In genomic region chr17:13665872-13666635, GRCh38 we compare ENCODE assay signal across 36 cellular contexts.
"Had no signal": no experiment of that assay in that cellular context is flagged by ENCODE, and none has a peak within 500 bp of the region (broad histone marks: within the 10 kb centered on the region; RNA-seq: fewer than 3 reads in every experiment).

No MANE protein-coding gene starts in this region.

- H3K27me3 Mint-ChIP-seq: activated CD8-positive, alpha-beta T cell treated with anti-CD3 and anti-CD28 coated beads for 36 hours had no signal

- DNase-seq: activated B cell treated with CpG ODN at 0.5 μM for 24 hours; activated CD4-positive, alpha-beta memory T cell treated with anti-CD3 and anti-CD28 coated beads for 36 hours; activated CD4-positive, alpha-beta T cell treated with anti-CD3 and anti-CD28 coated beads for 4 hours; activated CD4-positive, alpha-beta T cell treated with anti-CD3 and anti-CD28 coated beads, Interleukin-2, amount 10 ng/mL, durations not matched to agents 24 days and 14 days; activated CD4-positive, alpha-beta T cell treated with anti-CD3 and anti-CD28 coated beads, Interleukin-2, amount 50 U/mL, for 1 hour; activated CD4-positive, alpha-beta T cell treated with anti-CD3 and anti-CD28 coated beads, Interleukin-2, amount 50 U/mL, for 4 hours; activated CD4-positive, CD25-positive, alpha-beta regulatory T cell treated with anti-CD3 and anti-CD28 coated beads, Interleukin-2, amount 50 U/mL, for 72 hours; activated CD8-positive, alpha-beta memory T cell treated with anti-CD3 and anti-CD28 coated beads, Interleukin-2, amount 50 U/mL, for 4 hours; activated CD8-positive, alpha-beta T cell treated with anti-CD3 and anti-CD28 coated beads for 36 hours; activated effector memory CD4-positive, alpha-beta T cell treated with anti-CD3 and anti-CD28 coated beads, Interleukin-2, amount 50 U/mL, for 16 hours; activated gamma-delta T cell treated with Interleukin-2 at 50 U/mL for 16 hours; activated naive CD4-positive, alpha-beta T cell; activated naive CD4-positive, alpha-beta T cell treated with anti-CD3 and anti-CD28 coated beads for 36 hours; activated naive CD4-positive, alpha-beta T cell treated with anti-CD3 and anti-CD28 coated beads, Interleukin-2, amount 50 U/mL, for 16 hours; activated naive CD8-positive, alpha-beta T cell treated with anti-CD3 and anti-CD28 coated beads for 36 hours; activated T-cell treated with anti-CD3 and anti-CD28 coated beads for 4 hours; activated T-cell treated with anti-CD3 and anti-CD28 coated beads, Interleukin-2, amount 50 U/mL, for 1 hour; activated T-cell treated with anti-CD3 and anti-CD28 coated beads, Interleukin-2, amount 50 U/mL, for 4 hours; activated T-cell treated with anti-CD3 and anti-CD28 coated beads, Interleukin-2, amount 50 U/mL, for 72 hours; adrenal gland; amniotic stem cell; aorta; body of pancreas; brain microvascular endothelial cell; central memory CD4-positive, alpha-beta T cell; T-helper 2 cell; T-helper 9 cell had no signal

- FAIRE-seq: astrocyte, TTC549 had no signal

- H3K4me1 ChIP-seq: adrenal gland, body of pancreas, breast epithelium had no signal

- H3K36me3 Mint-ChIP-seq: activated naive CD8-positive, alpha-beta T cell treated with anti-CD3 and anti-CD28 coated beads for 36 hours had no signal

- ATAC-seq: activated CD8-positive, alpha-beta T cell treated with anti-CD3 and anti-CD28 coated beads for 36 hours; activated naive CD4-positive, alpha-beta T cell treated with anti-CD3 and anti-CD28 coated beads, Interleukin-2, amount 50 U/mL, for 72 hours; activated T-cell treated with anti-CD3 and anti-CD28 coated beads, Interleukin-2, amount 50 U/mL, for 4 hours; activated T-cell treated with anti-CD3 and anti-CD28 coated beads, Interleukin-2, amount 50 U/mL, for 72 hours; activated T-helper 17 cell treated with anti-CD3 and anti-CD28 coated beads, Interleukin-2, amount 50 U/mL, for 72 hours; body of pancreas had no signal

- H3K9me3 ChIP-seq: adrenal gland had no signal

- H3K4me1 Mint-ChIP-seq: activated B cell treated with CpG ODN at 0.5 μM for 24 hours; activated CD4-positive, alpha-beta T cell treated with anti-CD3 and anti-CD28 coated beads, Interleukin-2, amount 10 ng/mL, durations not matched to agents 24 days and 14 days; activated naive CD8-positive, alpha-beta T cell treated with anti-CD3 and anti-CD28 coated beads for 36 hours had no signal

- H3K4me3 ChIP-seq: adrenal gland, body of pancreas, breast epithelium had no signal

- H3K4me3 Mint-ChIP-seq: activated B cell treated with CpG ODN at 0.5 μM for 24 hours; activated CD4-positive, alpha-beta memory T cell treated with anti-CD3 and anti-CD28 coated beads for 36 hours; activated CD4-positive, alpha-beta T cell treated with anti-CD3 and anti-CD28 coated beads, Interleukin-2, amount 10 ng/mL, durations not matched to agents 24 days and 14 days; activated CD8-positive, alpha-beta T cell treated with anti-CD3 and anti-CD28 coated beads for 36 hours; activated naive CD4-positive, alpha-beta T cell treated with anti-CD3 and anti-CD28 coated beads for 36 hours; activated naive CD8-positive, alpha-beta T cell treated with anti-CD3 and anti-CD28 coated beads for 36 hours; activated T-cell treated with anti-CD3 and anti-CD28 coated beads, Interleukin-2, amount 50 U/mL, for 4 hours; activated T-cell treated with anti-CD3 and anti-CD28 coated beads, Interleukin-2, amount 50 U/mL, for 72 hours; activated T-helper 1 cell treated with anti-CD3 and anti-CD28 coated beads, Interleukin-12 subunit alpha, Interleukin-12 subunit beta, Interleukin-2, Interleukin-4 antibody, amounts not matched to agents 30 ng/mL and 10 ng/mL and 1 ng/mL, durations not matched to agents 14 hours and 24 hours and 36 hours; activated T-helper 17 cell treated with anti-CD3 and anti-CD28 coated beads, Interleukin-2, amount 50 U/mL, for 72 hours; T-helper 1 cell treated with Interleukin-12 subunit alpha and Interleukin-12 subunit beta and Interleukin-4 antibody, amounts not matched to agents 30 μg/mL and 1 μg/mL, for 36 hours; T-helper 2 cell treated with Interferon-gamma antibody and Interleukin-4, amounts not matched to agents 5 μg/mL and 100 μg/mL, for 36 hours had no signal

- H3K36me3 ChIP-seq: adrenal gland, brain microvascular endothelial cell, breast epithelium had no signal

- H3K27me3 ChIP-seq: adrenal gland, body of pancreas, brain microvascular endothelial cell, breast epithelium had no signal

- H3K27ac Mint-ChIP-seq: activated B cell treated with CpG ODN at 0.5 μM for 24 hours; activated CD4-positive, alpha-beta memory T cell treated with anti-CD3 and anti-CD28 coated beads for 36 hours; activated CD4-positive, alpha-beta T cell treated with anti-CD3 and anti-CD28 coated beads, Interleukin-2, amount 10 ng/mL, durations not matched to agents 24 days and 14 days; activated CD8-positive, alpha-beta T cell treated with anti-CD3 and anti-CD28 coated beads for 36 hours; activated naive CD4-positive, alpha-beta T cell treated with anti-CD3 and anti-CD28 coated beads for 36 hours; activated naive CD4-positive, alpha-beta T cell treated with anti-CD3 and anti-CD28 coated beads, Interleukin-2, amount 50 U/mL, for 72 hours; activated naive CD8-positive, alpha-beta T cell treated with anti-CD3 and anti-CD28 coated beads for 36 hours; activated T-cell treated with anti-CD3 and anti-CD28 coated beads, Interleukin-2, amount 50 U/mL, for 72 hours; activated T-helper 1 cell treated with anti-CD3 and anti-CD28 coated beads, Interleukin-12 subunit alpha, Interleukin-12 subunit beta, Interleukin-2, Interleukin-4 antibody, amounts not matched to agents 30 ng/mL and 10 ng/mL and 1 ng/mL, durations not matched to agents 14 hours and 24 hours and 36 hours; activated T-helper 17 cell treated with anti-CD3 and anti-CD28 coated beads, Interleukin-2, amount 50 U/mL, for 72 hours; T-helper 1 cell treated with Interleukin-12 subunit alpha and Interleukin-12 subunit beta and Interleukin-4 antibody, amounts not matched to agents 30 μg/mL and 1 μg/mL, for 36 hours; T-helper 2 cell treated with Interferon-gamma antibody and Interleukin-4, amounts not matched to agents 5 μg/mL and 100 μg/mL, for 36 hours had no signal

- H3K27ac ChIP-seq: adrenal gland, body of pancreas, brain microvascular endothelial cell, breast epithelium, VCaP had no signal
